Comparison of ENCODE assay signal across 10 cellular contexts in the genomic region with DNA sequence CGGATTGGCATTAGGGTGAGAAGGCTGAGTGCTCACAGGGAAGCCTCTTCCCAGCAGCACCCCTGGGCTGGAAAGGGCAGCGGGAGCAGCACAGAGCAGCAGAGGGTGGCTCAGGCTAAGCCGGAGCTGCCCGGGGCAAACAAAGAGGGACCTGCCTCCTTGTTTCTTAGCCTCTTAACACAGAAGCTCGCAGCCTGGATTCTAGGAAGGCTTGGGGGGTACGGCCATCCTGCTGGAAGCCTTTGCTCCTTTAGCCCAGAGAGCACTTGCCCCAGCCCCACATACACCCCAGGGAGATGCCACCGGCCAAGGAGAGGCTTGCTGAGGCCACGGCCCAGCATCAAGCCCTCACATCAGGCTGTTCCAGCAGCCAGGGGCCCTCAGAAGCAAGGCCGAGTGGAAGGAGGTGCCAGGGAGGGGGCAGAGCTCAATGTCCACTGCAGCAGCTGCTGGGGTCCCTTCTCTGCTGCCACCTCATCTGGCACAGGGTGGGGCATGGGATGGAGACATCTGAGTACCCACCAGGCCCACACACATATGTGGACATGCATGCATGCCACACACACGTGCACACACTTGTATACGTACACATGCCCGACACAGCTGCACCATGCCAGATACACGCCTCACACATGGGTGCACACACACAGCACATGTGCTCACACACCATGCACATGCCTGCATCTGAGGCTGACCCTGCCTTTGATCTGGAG. TPM values are rescaled to one million over a fixed set of nuclear protein-coding genes. Genes with fewer than 3 reads are reported as not detected.
DNase-seq lines count a peak whose midpoint lies in the region; ATAC-seq and TF ChIP-seq lines count a peak whose summit lies in the region.
"Had no signal": no experiment of that assay in that cellular context is flagged by ENCODE, and none has a peak within 500 bp of the region (broad histone marks: within the 10 kb centered on the region; RNA-seq: fewer than 3 reads in every experiment).

No MANE protein-coding gene starts in this region.

- intact Hi-C loops in esophagus muscularis mucosa (cut with DNase I) (no loop called here), aorta (cut with DNase I) (loop anchor here (2.0 to 10.0 kb wide), 2 partner anchors 26 to 52 kb away; partner anchors contain the start of gene CTBP1 (in 1 of the 2))

- H3K27me3 Mint-ChIP-seq in activated T-cell treated with anti-CD3 and anti-CD28 coated beads, Interleukin-2, amount 50 U/mL, for 24 hours: no peaks in the 10 kb centered on the region
- no peaks in the 10 kb centered on the region for H3K27me3 Mint-ChIP-seq in activated T-cell treated with anti-CD3 and anti-CD28 coated beads, Interleukin-2, amount 50 U/mL, for 4 hours (ENCODE audit: low read depth)
- no peaks in the 10 kb centered on the region for H3K27me3 Mint-ChIP-seq in natural killer cell treated with Interleukin-12 subunit alpha and Interleukin-12 subunit beta and Interleukin-15 and Interleukin-18, amount 100 ng/mL, for 72 hours

- H3K27me3 ChIP-seq in esophagus muscularis mucosa (no peaks in the 10 kb centered on the region), aorta (ENCODE audit: control insufficient read depth in 1 of 2, insufficient read depth in 2 of 2, low read length in 1 of 2) (no peaks in the 10 kb centered on the region)

- peaks cover 1% of the 10 kb centered on the region for H3K4me1 Mint-ChIP-seq in activated T-cell treated with anti-CD3 and anti-CD28 coated beads, Interleukin-2, amount 50 U/mL, for 24 hours (ENCODE audit: low read depth)
- peaks cover 8% of the 10 kb centered on the region for H3K4me1 Mint-ChIP-seq in activated T-cell treated with anti-CD3 and anti-CD28 coated beads, Interleukin-2, amount 50 U/mL, for 4 hours (ENCODE audit: low read depth)
- peaks cover 24 to 36% of the 10 kb centered on the region in 2 donors for H3K4me1 Mint-ChIP-seq in natural killer cell treated with Interleukin-12 subunit alpha and Interleukin-12 subunit beta and Interleukin-15 and Interleukin-18, amount 100 ng/mL, for 72 hours (ENCODE audit: low read depth in 2 of 2)

- TF ChIP-seq EP300 in esophagus muscularis mucosa (IDR thresholded peaks at IDR 0.05): no peak

- no peak overlapping the region for H3K27ac Mint-ChIP-seq in activated T-cell treated with anti-CD3 and anti-CD28 coated beads, Interleukin-2, amount 50 U/mL, for 24 hours
- H3K27ac Mint-ChIP-seq in natural killer cell treated with Interleukin-12 subunit alpha and Interleukin-12 subunit beta and Interleukin-15 and Interleukin-18, amount 100 ng/mL, for 72 hours: no peak overlapping the region
- H3K27ac Mint-ChIP-seq: activated T-helper 2 cell treated with anti-CD3 and anti-CD28 coated beads, Interferon-gamma antibody, Interleukin-2, Interleukin-4, amounts not matched to agents 10 μg/mL and 5 μg/mL and 100 μg/mL, durations not matched to agents 14 hours and 24 hours and 36 hours had no signal

- H3K4me3 ChIP-seq in esophagus muscularis mucosa (peak overlapping the region; percentile 1 to 24 (median 12)), aorta (ENCODE audit: low read length in 2 of 2) (no peak overlapping the region)

- DNase-seq in activated T-cell treated with anti-CD3 and anti-CD28 coated beads, Interleukin-2, amount 50 U/mL, for 24 hours: peak; percentile 22
- no peak for DNase-seq in activated T-cell treated with anti-CD3 and anti-CD28 coated beads, Interleukin-2, amount 50 U/mL, for 4 hours
- no peak for DNase-seq in esophagus muscularis mucosa (ENCODE audit: extremely low spot score)
- DNase-seq in natural killer cell treated with Interleukin-12 subunit alpha and Interleukin-12 subunit beta and Interleukin-15 and Interleukin-18, amount 100 ng/mL, for 72 hours (ENCODE audit: low spot score): peak; percentile 34
- DNase-seq in aorta: peak; percentile 66 to 79
- no peak for DNase-seq in NCI-H446 treated with DMSO at 0.1 percent for 48 hours (lab: John Stamatoyannopoulos, UW)

- no peak overlapping the region for H3K4me3 Mint-ChIP-seq in activated T-cell treated with anti-CD3 and anti-CD28 coated beads, Interleukin-2, amount 50 U/mL, for 24 hours
- H3K4me3 Mint-ChIP-seq in activated T-cell treated with anti-CD3 and anti-CD28 coated beads, Interleukin-2, amount 50 U/mL, for 4 hours: no peak overlapping the region
- H3K4me3 Mint-ChIP-seq in natural killer cell treated with Interleukin-12 subunit alpha and Interleukin-12 subunit beta and Interleukin-15 and Interleukin-18, amount 100 ng/mL, for 72 hours: no peak overlapping the region

- H3K4me1 ChIP-seq in esophagus muscularis mucosa: peaks cover 35 to 53% (median 46%) of the 10 kb centered on the region in 4 donors
- no peaks in the 10 kb centered on the region for H3K4me1 ChIP-seq in aorta (ENCODE audit: control insufficient read depth in 1 of 2, insufficient read depth in 2 of 2, low read length in 2 of 2)

- WGBS in esophagus muscularis mucosa: 51% methylated on average over 11 of the region's 13 CpGs
- WGBS in aorta, 2 donors: 8 to 15% methylated on average over 13 of the region's 13 CpGs

- H3K9me3 Mint-ChIP-seq in activated T-cell treated with anti-CD3 and anti-CD28 coated beads, Interleukin-2, amount 50 U/mL, for 24 hours: no peaks in the 10 kb centered on the region
- no peaks in the 10 kb centered on the region for H3K9me3 Mint-ChIP-seq in activated T-cell treated with anti-CD3 and anti-CD28 coated beads, Interleukin-2, amount 50 U/mL, for 4 hours
- H3K9me3 Mint-ChIP-seq in natural killer cell treated with Interleukin-12 subunit alpha and Interleukin-12 subunit beta and Interleukin-15 and Interleukin-18, amount 100 ng/mL, for 72 hours: no peaks in the 10 kb centered on the region
- H3K9me3 Mint-ChIP-seq: activated T-helper 2 cell treated with anti-CD3 and anti-CD28 coated beads, Interferon-gamma antibody, Interleukin-2, Interleukin-4, amounts not matched to agents 10 μg/mL and 5 μg/mL and 100 μg/mL, durations not matched to agents 14 hours and 24 hours and 36 hours had no signal

- no peak for ATAC-seq in activated T-cell treated with anti-CD3 and anti-CD28 coated beads, Interleukin-2, amount 50 U/mL, for 4 hours
- peak; percentile 5 for ATAC-seq in natural killer cell treated with Interleukin-12 subunit alpha and Interleukin-12 subunit beta and Interleukin-15 and Interleukin-18, amount 100 ng/mL, for 72 hours
- ATAC-seq in aorta (ENCODE audit: low FRiP score) (peak; percentile 72), HG03442 (IDR thresholded peaks at IDR 0.05; ENCODE audit: unreplicated experiment) (no peak), GM19023 (IDR thresholded peaks at IDR 0.05; ENCODE audit: unreplicated experiment) (no peak)

- H3K36me3 Mint-ChIP-seq in activated T-cell treated with anti-CD3 and anti-CD28 coated beads, Interleukin-2, amount 50 U/mL, for 24 hours (ENCODE audit: low read depth): peaks cover 7% of the 10 kb centered on the region
- peaks cover 3% of the 10 kb centered on the region for H3K36me3 Mint-ChIP-seq in activated T-cell treated with anti-CD3 and anti-CD28 coated beads, Interleukin-2, amount 50 U/mL, for 4 hours (ENCODE audit: insufficient read depth)
- H3K36me3 Mint-ChIP-seq in natural killer cell treated with Interleukin-12 subunit alpha and Interleukin-12 subunit beta and Interleukin-15 and Interleukin-18, amount 100 ng/mL, for 72 hours: no peaks in the 10 kb centered on the region

- TF ChIP-seq POLR2A in esophagus muscularis mucosa (IDR thresholded peaks at IDR 0.05; ENCODE audit: low read depth): no peak

- no peak for TF ChIP-seq CTCF in esophagus muscularis mucosa (IDR thresholded peaks at IDR 0.05)

- H3K9me3 ChIP-seq in esophagus muscularis mucosa (no peaks in the 10 kb centered on the region), aorta (ENCODE audit: control insufficient read depth, low read length) (no peaks in the 10 kb centered on the region)

- no peaks in the 10 kb centered on the region for H3K36me3 ChIP-seq in esophagus muscularis mucosa
- H3K36me3 ChIP-seq in aorta (ENCODE audit: control insufficient read depth in 1 of 2, insufficient read depth in 2 of 2, low read length in 1 of 2): no peaks in the 10 kb centered on the region

- H3K27ac ChIP-seq in esophagus muscularis mucosa (replicated peaks in 1 of 4): peak overlapping the region; percentile 83 to 89 (median 86)
- H3K27ac ChIP-seq in aorta (ENCODE audit: low read depth in 1 of 2, low read length in 2 of 2): peak overlapping the region in 1 of 2 donors; percentile 65

RNA-seq across cellular contexts. Expression of gene SPON2, which starts 20.3 kb away (rescaled TPM):
- 1 to 10 TPM; 1.4 to 2.1 (median 2.1) TPM for total RNA-seq in activated T-cell treated with anti-CD3 and anti-CD28 coated beads, Interleukin-2, amount 50 U/mL, for 4 hours
- total RNA-seq in esophagus muscularis mucosa (10 to 100 TPM; 21.3 to 72.9 (median 58.3) TPM), aorta (10 to 100 TPM in 1 of 2 donors, 1 to 10 TPM in 1; 5.7 to 40.8 TPM)
- total RNA-seq in natural killer cell treated with Interleukin-12 subunit alpha and Interleukin-12 subunit beta and Interleukin-15 and Interleukin-18, amount 100 ng/mL, for 72 hours: 10 to 100 TPM in 1 of 2 donors, 1 to 10 TPM in 1; 1.5 to 13.6 TPM
- polyA plus RNA-seq in aorta: 1 to 10 TPM; 4.9 to 5.4 TPM
- total RNA-seq: HT1080 had no signal

RNA-seq across cellular contexts. Expression of gene CTBP1, which starts 56.3 kb away (rescaled TPM):
- 100 to 1,000 TPM; 166 to 186 (median 177) TPM for total RNA-seq in activated T-cell treated with anti-CD3 and anti-CD28 coated beads, Interleukin-2, amount 50 U/mL, for 4 hours
- total RNA-seq in esophagus muscularis mucosa (100 to 1,000 TPM; 110 to 245 (median 172) TPM), aorta (100 to 1,000 TPM; 111 to 145 TPM)
- total RNA-seq in natural killer cell treated with Interleukin-12 subunit alpha and Interleukin-12 subunit beta and Interleukin-15 and Interleukin-18, amount 100 ng/mL, for 72 hours: 100 to 1,000 TPM; 109 to 245 TPM
- polyA plus RNA-seq in aorta: 10 to 100 TPM; 66.4 to 96.5 TPM

Comparison
In these comparisons a context has a peak if more than half of its experiments do, and no peak if none do; other contexts are left out.
1. DNase-seq: peak in activated T-cell treated with anti-CD3 and anti-CD28 coated beads, Interleukin-2, amount 50 U/mL, for 24 hours (single experiment), natural killer cell treated with Interleukin-12 subunit alpha and Interleukin-12 subunit beta and Interleukin-15 and Interleukin-18, amount 100 ng/mL, for 72 hours (single experiment) and aorta (2 of 2); none in activated T-cell treated with anti-CD3 and anti-CD28 coated beads, Interleukin-2, amount 50 U/mL, for 4 hours (single experiment), esophagus muscularis mucosa (single experiment) and NCI-H446 treated with DMSO at 0.1 percent for 48 hours (single experiment).
2. ATAC-seq: peak in natural killer cell treated with Interleukin-12 subunit alpha and Interleukin-12 subunit beta and Interleukin-15 and Interleukin-18, amount 100 ng/mL, for 72 hours (2 of 2) and aorta (single experiment); none in activated T-cell treated with anti-CD3 and anti-CD28 coated beads, Interleukin-2, amount 50 U/mL, for 4 hours (0 of 2), HG03442 (single experiment) and GM19023 (single experiment).
3. H3K4me3 ChIP-seq: peak in esophagus muscularis mucosa (4 of 4); none in aorta (0 of 2).